ENCODE assay signal across 14 cellular contexts in genomic region chr12:24945822-24946221, GRCh38. TPM values are rescaled to one million over a fixed set of nuclear protein-coding genes. Genes with fewer than 3 reads are reported as not detected.
A peak's percentile ranks its signal among the peaks of the same experiment; 100 is the strongest.
DNase-seq lines count a peak whose midpoint lies in the region; ATAC-seq, FAIRE-seq and TF ChIP-seq lines count a peak whose summit lies in the region.
"Had no signal": no experiment of that assay in that cellular context is flagged by ENCODE, and none has a peak within 500 bp of the region (broad histone marks: within the 10 kb centered on the region; RNA-seq: fewer than 3 reads in every experiment).

No MANE protein-coding gene starts in this region.

- peak overlapping the region; percentile 97 for H3K9ac ChIP-seq in Loucy (ENCODE audit: low read depth, low read length, poor library complexity, severe bottlenecking)
- peak overlapping the region; percentile 47 to 94; a peak in 3 of 4 replicates for H3K9ac ChIP-seq in K562 (ENCODE audit: insufficient read depth in 1 of 2, low read depth in 2 of 2, low read length in 2 of 2)

- H3K4me3 ChIP-seq in Caco-2 (ENCODE audit: low read depth, low read length) (no peak overlapping the region), Loucy (ENCODE audit: low read length, poor library complexity, severe bottlenecking) (peak overlapping the region; percentile 93), K562 (peak overlapping the region; percentile 69)

- TF ChIP-seq RAD21 in K562 (CRISPR knock-in tag; conservative IDR thresholded peaks at IDR 0.05 in 1 of 2, IDR thresholded peaks at IDR 0.05 in 1 of 2), result no peak

- POLR2A ChIA-PET in Caco-2 (lab: Charles Lee), result no interaction called here
- POLR2A ChIA-PET in K562 (lab: Yijun Ruan, JAX), result interaction anchor here (0.6 to 3.5 kb wide), 7 partner anchors 9 to 812 kb away, joined by 3 to 19 read pairs (median 4); no protein-coding TSS in a partner anchor

- intact Hi-C loops in Caco-2 (cut with micrococcal nuclease; ENCODE audit: unreplicated experiment) (loop anchor here (2.0 kb wide), 1 partner anchor 85 kb away; no protein-coding TSS in a partner anchor), K562 (cut with micrococcal nuclease) (loop anchor here (10.0 kb wide), 1 partner anchor 251 kb away; no protein-coding TSS in a partner anchor), head of caudate nucleus (cut with DNase I) (no loop called here)

- no peak for ATAC-seq in K562
- no peak for ATAC-seq in HG03025 (IDR thresholded peaks at IDR 0.05; ENCODE audit: low FRiP score, unreplicated experiment)
- ATAC-seq: effector memory CD8-positive, alpha-beta T cell had no signal

- peaks cover 34% of the 10 kb centered on the region for H3K4me1 Mint-ChIP-seq in Caco-2 (ENCODE audit: low read depth, unreplicated experiment)
- H3K4me1 Mint-ChIP-seq in neural crest cell, result peaks cover 67% of the 10 kb centered on the region

- no peaks in the 10 kb centered on the region; the same call in 1 of the 2 replicates for H3F3A ChIP-seq in Loucy (ENCODE audit: low read depth)

- no peaks in the 10 kb centered on the region for H3K36me3 ChIP-seq in Caco-2 (ENCODE audit: control insufficient read depth, insufficient read depth, low read length)
- no peaks in the 10 kb centered on the region for H3K36me3 ChIP-seq in Loucy (ENCODE audit: insufficient read depth, low read length)
- H3K36me3 ChIP-seq in K562 (ENCODE audit: control insufficient read depth, insufficient read depth, low read length), result peaks cover 54% of the 10 kb centered on the region
- H3K36me3 ChIP-seq: heart right ventricle had no signal

- H3K9me1 ChIP-seq in K562 (ENCODE audit: control insufficient read depth, insufficient read depth, low read length), result no peaks in the 10 kb centered on the region

- H3K79me2 ChIP-seq in Loucy (ENCODE audit: insufficient read depth, low read length), result peaks cover 80% of the 10 kb centered on the region
- H3K79me2 ChIP-seq in K562 (ENCODE audit: control insufficient read depth, insufficient read depth, low read length), result peaks cover 85% of the 10 kb centered on the region

- H3K4me1 ChIP-seq in Caco-2 (peaks cover 27% of the 10 kb centered on the region), Loucy (ENCODE audit: insufficient read depth, low read length, poor library complexity, severe bottlenecking) (peaks cover 65% of the 10 kb centered on the region), K562 (replicated peaks in 1 of 2; ENCODE audit: control insufficient read depth in 2 of 2, insufficient read depth in 2 of 2, low read length in 2 of 2) (peaks cover 22 to 47% of the 10 kb centered on the region in 2 experiments)

- no peak for FAIRE-seq in K562 (lab: Jason Lieb, UNC)

- no peak for TF ChIP-seq EP300 in K562 (IDR thresholded peaks at IDR 0.05; ENCODE audit: low read length)

- H2AFZ ChIP-seq in Loucy (ENCODE audit: low read length) (no peak overlapping the region), K562 (ENCODE audit: low read depth, low read length) (no peak overlapping the region)

- H3K4me2 ChIP-seq in Loucy (ENCODE audit: low read depth, low read length, poor library complexity, severe bottlenecking) (peak overlapping the region; percentile 78), K562 (ENCODE audit: insufficient read depth, low read length) (peak overlapping the region; percentile 93)

- peak overlapping the region; percentile 90 for H3K27ac ChIP-seq in K562 (ENCODE audit: extremely low read depth, low read depth, low read length)

- no TSS peak for BruUV-seq in Caco-2 (replicated peaks; lab: Mats Ljungman, UMichigan)
- no TSS peak for BruUV-seq in K562 (replicated peaks; lab: Mats Ljungman, UMichigan)

- in situ Hi-C loops in K562 (cut with MboI), result no loop called here

- H3K27ac Mint-ChIP-seq in Caco-2 (ENCODE audit: unreplicated experiment), result no peak overlapping the region
- H3K27ac Mint-ChIP-seq in neural crest cell (ENCODE audit: unreplicated experiment), result no peak overlapping the region
- H3K27ac Mint-ChIP-seq: CD4-positive, alpha-beta memory T cell; effector memory CD8-positive, alpha-beta T cell had no signal

- no peak for DNase-seq in Caco-2
- DNase-seq in K562 (ENCODE audit: extremely low read depth in 1 of 4, low spot score in 3 of 4), result no peak
- DNase-seq in neural crest cell (ENCODE audit: low read depth, low spot score), result no peak
- DNase-seq in head of caudate nucleus, result no peak
- DNase-seq in HK-2 (ENCODE audit: unreplicated experiment), result no peak
- DNase-seq in DMS79 (lab: John Stamatoyannopoulos, UW), result no peak
- DNase-seq: activated T-cell treated with anti-CD3 and anti-CD28 coated beads, Interleukin-2, amount 50 U/mL, for 1 hour; CD4-positive, alpha-beta memory T cell; effector memory CD8-positive, alpha-beta T cell; heart right ventricle; NCI-H1092 treated with DMSO at 0.1 percent for 48 hours; NCI-H446 had no signal

- CTCF ChIA-PET in Caco-2 (lab: Charles Lee) (no interaction called here), K562 (lab: Yijun Ruan, JAX; ENCODE audit: low intra/inter-chr PET ratio) (no interaction called here)

- H3K9me2 ChIP-seq in Loucy (replicated peaks; ENCODE audit: low read depth, low read length), result no peaks in the 10 kb centered on the region

- peaks cover 36% of the 10 kb centered on the region for H4K20me1 ChIP-seq in Loucy (ENCODE audit: insufficient read depth, low read length, poor library complexity, severe bottlenecking)
- H4K20me1 ChIP-seq in K562 (replicated peaks; ENCODE audit: control insufficient read depth, insufficient read depth, low read length), result peaks cover 10% of the 10 kb centered on the region; the same call in 1 of the 2 replicates

- H3K9me3 Mint-ChIP-seq in Caco-2 (ENCODE audit: unreplicated experiment) (no peaks in the 10 kb centered on the region), neural crest cell (no peaks in the 10 kb centered on the region)
- H3K9me3 Mint-ChIP-seq: CD4-positive, alpha-beta memory T cell; effector memory CD8-positive, alpha-beta T cell had no signal

- H3K27me3 Mint-ChIP-seq in Caco-2 (ENCODE audit: insufficient read depth, unreplicated experiment) (no peaks in the 10 kb centered on the region), neural crest cell (ENCODE audit: low read depth) (no peaks in the 10 kb centered on the region)

- H3K36me3 Mint-ChIP-seq in Caco-2 (ENCODE audit: insufficient read depth, unreplicated experiment), result peaks cover 69% of the 10 kb centered on the region
- H3K36me3 Mint-ChIP-seq in neural crest cell (ENCODE audit: low read depth), result peaks cover 8% of the 10 kb centered on the region
- H3K36me3 Mint-ChIP-seq: CD4-positive, alpha-beta memory T cell had no signal

- no peak for TF ChIP-seq CTCF in Caco-2 (IDR thresholded peaks at IDR 0.05; ENCODE audit: insufficient read depth in 1 of 2, low read depth in 1 of 2, low read length in 1 of 2, severe bottlenecking in 1 of 2, unreplicated experiment in 1 of 2)
- no peak for TF ChIP-seq CTCF in Loucy (conservative IDR thresholded peaks at IDR 0.05; ENCODE audit: low read length)
- no peak for TF ChIP-seq CTCF in K562 (IDR thresholded peaks at IDR 0.05 in 2 of 3, conservative IDR thresholded peaks at IDR 0.05 in 1 of 3; ENCODE audit: insufficient read depth in 2 of 3, low read depth in 1 of 3, low read length in 3 of 3)
- no peak for TF ChIP-seq CTCF in neural crest cell (conservative IDR thresholded peaks at IDR 0.05)

- no peak for TF ChIP-seq POLR2A in K562 (conservative IDR thresholded peaks at IDR 0.05)

- H3K4me3 Mint-ChIP-seq in Caco-2 (ENCODE audit: unreplicated experiment) (peak overlapping the region; percentile 81), neural crest cell (peak overlapping the region; percentile 56)
- H3K4me3 Mint-ChIP-seq: CD4-positive, alpha-beta memory T cell; effector memory CD8-positive, alpha-beta T cell had no signal

- no peaks in the 10 kb centered on the region for H3K9me3 ChIP-seq in Caco-2
- H3K9me3 ChIP-seq in Loucy (ENCODE audit: insufficient read depth, low read depth, low read length), result no peaks in the 10 kb centered on the region
- H3K9me3 ChIP-seq in K562 (replicated peaks; ENCODE audit: control insufficient read depth, insufficient read depth, low read depth, low read length), result no peaks in the 10 kb centered on the region
- H3K9me3 ChIP-seq: heart right ventricle had no signal

- H3K27me3 ChIP-seq in Caco-2 (replicated peaks; ENCODE audit: control insufficient read depth, insufficient read depth, low read length), result no peaks in the 10 kb centered on the region
- no peaks in the 10 kb centered on the region for H3K27me3 ChIP-seq in Loucy (ENCODE audit: insufficient read depth, low read length, poor library complexity, severe bottlenecking)
- no peaks in the 10 kb centered on the region for H3K27me3 ChIP-seq in K562 (ENCODE audit: control insufficient read depth in 2 of 2, insufficient read depth in 2 of 2, low read length in 2 of 2)

TF ChIP-seq in K562, 482 proteins besides CTCF, POLR2A, EP300 and RAD21 (continues in another document):
- TF ChIP-seq PHF21A (IDR thresholded peaks at IDR 0.05; ENCODE audit: borderline replicate concordance, low read depth), result no peak
- no peak for TF ChIP-seq POLR2G (IDR thresholded peaks at IDR 0.05; ENCODE audit: low read depth, low read length)
- no peak for TF ChIP-seq ZBTB7A (IDR thresholded peaks at IDR 0.05; ENCODE audit: borderline replicate concordance, control insufficient read depth, low read depth, low read length)
- no peak for TF ChIP-seq ZNF76 (CRISPR knock-in tag; IDR thresholded peaks at IDR 0.05; ENCODE audit: borderline replicate concordance)
- TF ChIP-seq CBX5 (IDR thresholded peaks at IDR 0.05; ENCODE audit: borderline replicate concordance, low read depth), result no peak
- TF ChIP-seq ZEB2 (IDR thresholded peaks at IDR 0.05), result no peak
- TF ChIP-seq ARID2 (IDR thresholded peaks at IDR 0.05), result no peak
- TF ChIP-seq ZNF384 (IDR thresholded peaks at IDR 0.05; ENCODE audit: low read depth, low read length), result no peak

RNA-seq across cellular contexts. Expression of gene BCAT1, which starts 3.1 kb away (rescaled TPM):
- total RNA-seq in Caco-2 (2022) (391 and 432 TPM in 2 replicates), K562 (2014; rRNA removed) (79.4 and 81.9 TPM in 2 replicates), K562 (2014; rRNA removed; fragmentation: Illumina TruSeq; extraction: Trizol) (130 and 155 TPM in 2 replicates), K562 (2015; rRNA removed; fragmentation: Illumina TruSeq; extraction: Trizol) (64.9 and 68.6 TPM in 2 replicates), K562 (2021) (154 and 157 TPM in 2 replicates), neural crest cell (199 TPM in 2 replicates)
- 53.5 and 124 TPM in 2 replicates for total RNA-seq in K562 (2011; cell fraction: chromatin; rRNA removed; ENCODE audit: low replicate concordance)
- 33.0 and 49.7 TPM in 2 replicates for total RNA-seq in K562 (2011; cell fraction: nucleolus; rRNA removed)
- 127 and 193 TPM in 2 replicates for total RNA-seq in K562 (2011; cell fraction: nucleoplasm; rRNA removed)
- polyA plus RNA-seq in K562 (2011; rRNA removed) (58.8 and 59.1 TPM in 2 replicates), K562 (2014; fragmentation: Illumina TruSeq; extraction: Trizol) (66.8 and 78.4 TPM in 2 replicates), K562 (2014; fragmentation: Nextera tagmentation; extraction: Ambion mirVana) (10 to 100 TPM; 38.5 to 45.4 TPM), K562 (2014; rRNA removed) (48.1 and 59.1 TPM in 2 replicates)
- 28.1 and 58.5 TPM in 2 replicates for polyA plus RNA-seq in K562 (2011; cell fraction: cytosol; rRNA removed)
- 33.1 and 43.9 TPM in 2 replicates for polyA plus RNA-seq in K562 (2011; cell fraction: nucleus; rRNA removed)
- 53.7 and 101 TPM in 2 replicates for polyA plus RNA-seq in K562 (2012)
- polyA minus RNA-seq in K562 (2011; rRNA and poly(A)+ RNA removed), result 130 and 179 TPM in 2 replicates
- polyA minus RNA-seq in K562 (2011; cell fraction: cytosol; rRNA and poly(A)+ RNA removed), result 82.9 and 107 TPM in 2 replicates
- polyA minus RNA-seq in K562 (2011; cell fraction: nucleus; rRNA and poly(A)+ RNA removed), result 34.1 and 69.3 TPM in 2 replicates
